In genomic region chr1:35264861-35265260, GRCh38 we compare ENCODE assay signal across 9 cellular contexts. TPM values are rescaled to one million over a fixed set of nuclear protein-coding genes. Genes with fewer than 3 reads are reported as not detected.
DNase-seq lines count a peak whose midpoint lies in the region; ATAC-seq, FAIRE-seq and TF ChIP-seq lines count a peak whose summit lies in the region.
"Had no signal": no experiment of that assay in that cellular context is flagged by ENCODE, and none has a peak within 500 bp of the region (broad histone marks: within the 10 kb centered on the region; RNA-seq: fewer than 3 reads in every experiment).

No MANE protein-coding gene starts in this region.

- H2AFZ ChIP-seq in ACC112 (ENCODE audit: low read length, unreplicated experiment) (peak overlapping the region; percentile 96), K562 (ENCODE audit: low read depth, low read length) (peak overlapping the region; percentile 85)

- DNase-seq in LNCaP clone FGC (ENCODE audit: low read depth): peak; percentile 79
- DNase-seq in K562 (ENCODE audit: extremely low read depth in 1 of 4, low spot score in 3 of 4): no peak
- DNase-seq in medulla oblongata (ENCODE audit: extremely low spot score): peak; percentile 44
- DNase-seq in NCI-H526 treated with DMSO at 0.1 percent for 48 hours (lab: John Stamatoyannopoulos, UW): no peak
- no peak for DNase-seq in HuH-7.5 (ENCODE audit: low spot score)
- no peak for DNase-seq in psoas muscle
- DNase-seq: CD8-positive, alpha-beta T cell had no signal

- POLR2A ChIA-PET in K562 (lab: Yijun Ruan, JAX): interaction anchor here (0.7 to 1.7 kb wide), 5 partner anchors 8 to 93 kb away, joined by 3 to 5 read pairs (median 4); no protein-coding TSS in a partner anchor

- peaks cover 13% of the 10 kb centered on the region for H3K79me2 ChIP-seq in ACC112 (ENCODE audit: control insufficient read depth, insufficient read depth, low read length, unreplicated experiment)
- H3K79me2 ChIP-seq in K562 (ENCODE audit: control insufficient read depth, insufficient read depth, low read length): peaks cover 23% of the 10 kb centered on the region

- H3K9me3 ChIP-seq in K562 (replicated peaks; ENCODE audit: control insufficient read depth, insufficient read depth, low read depth, low read length) (no peaks in the 10 kb centered on the region), psoas muscle (no peaks in the 10 kb centered on the region)

- CTCF ChIA-PET in K562 (lab: Yijun Ruan, JAX; ENCODE audit: low intra/inter-chr PET ratio): no interaction called here

- FAIRE-seq in K562 (lab: Jason Lieb, UNC): no peak

- TF ChIP-seq RAD21 in K562 (CRISPR knock-in tag; conservative IDR thresholded peaks at IDR 0.05 in 1 of 2, IDR thresholded peaks at IDR 0.05 in 1 of 2): no peak

- TF ChIP-seq CTCF in LNCaP clone FGC (IDR thresholded peaks at IDR 0.05; ENCODE audit: control insufficient read depth, extremely low read depth, insufficient read depth): no peak
- no peak for TF ChIP-seq CTCF in K562 (IDR thresholded peaks at IDR 0.05 in 2 of 3, conservative IDR thresholded peaks at IDR 0.05 in 1 of 3; ENCODE audit: insufficient read depth in 2 of 3, low read depth in 1 of 3, low read length in 3 of 3)
- TF ChIP-seq CTCF in psoas muscle (IDR thresholded peaks at IDR 0.05): no peak

- peak overlapping the region; percentile 3 to 31; a peak in 1 of 4 replicates for H3K9ac ChIP-seq in K562 (ENCODE audit: insufficient read depth in 1 of 2, low read depth in 2 of 2, low read length in 2 of 2)

- H3K4me2 ChIP-seq in K562 (ENCODE audit: insufficient read depth, low read length): peak overlapping the region; percentile 2; the same call in 1 of the 2 replicates

- H3K4me3 ChIP-seq in ACC112 (ENCODE audit: low read depth, low read length) (peak overlapping the region; percentile 14; the same call in 1 of the 2 replicates), LNCaP clone FGC (ENCODE audit: low read depth, low read length) (no peak overlapping the region), K562 (no peak overlapping the region), psoas muscle (no peak overlapping the region)

- in situ Hi-C loops in K562 (cut with MboI): no loop called here

- intact Hi-C loops in K562 (cut with micrococcal nuclease) (no loop called here), psoas muscle (cut with DNase I) (loop anchor here in 1 of 2 donors (5.0 kb wide), 3 partner anchors 57 to 233 kb away; partner anchors contain the start of gene ZMYM6)

- H4K20me1 ChIP-seq in K562 (replicated peaks; ENCODE audit: control insufficient read depth, insufficient read depth, low read length): no peaks in the 10 kb centered on the region

- no TSS peak for BruUV-seq in K562 (replicated peaks; lab: Mats Ljungman, UMichigan)

- peaks cover 16% of the 10 kb centered on the region for H3K4me1 ChIP-seq in ACC112 (ENCODE audit: control insufficient read depth, insufficient read depth, low read length, unreplicated experiment)
- peaks cover 3 to 34% of the 10 kb centered on the region in 2 experiments; a peak in 3 of 5 replicates for H3K4me1 ChIP-seq in K562 (replicated peaks in 1 of 2; ENCODE audit: control insufficient read depth in 2 of 2, insufficient read depth in 2 of 2, low read length in 2 of 2)
- H3K4me1 ChIP-seq in psoas muscle: no peaks in the 10 kb centered on the region

- 36% methylated on average over 6 of the region's 6 CpGs for WGBS in K562 (ENCODE audit: insufficient coverage, low coverage, missing lambda C conversion rate)
- WGBS in psoas muscle, 3 donors: 31 to 36% (median 34%) methylated on average over 6 of the region's 6 CpGs

- no peak for ATAC-seq in K562
- ATAC-seq in GM21526 (IDR thresholded peaks at IDR 0.05; ENCODE audit: low FRiP score, unreplicated experiment): no peak
- ATAC-seq in psoas muscle: no peak
- ATAC-seq: CD8-positive, alpha-beta T cell had no signal

- H3K27ac ChIP-seq in ACC112 (ENCODE audit: low read depth, low read length): 0 out of 2 replicates have a peak overlapping the region, but pooled peaks have one; percentile 3
- no peak overlapping the region for H3K27ac ChIP-seq in K562 (ENCODE audit: extremely low read depth, low read depth, low read length)
- no peak overlapping the region for H3K27ac ChIP-seq in psoas muscle

- H3K9me1 ChIP-seq in K562 (ENCODE audit: control insufficient read depth, insufficient read depth, low read length): no peaks in the 10 kb centered on the region

- no peaks in the 10 kb centered on the region for H3K27me3 ChIP-seq in ACC112 (ENCODE audit: insufficient read depth, low read length)
- H3K27me3 ChIP-seq in K562 (ENCODE audit: control insufficient read depth in 2 of 2, insufficient read depth in 2 of 2, low read length in 2 of 2): no peaks in the 10 kb centered on the region
- H3K27me3 ChIP-seq in psoas muscle (ENCODE audit: insufficient read depth in 3 of 3, low read length in 2 of 3): no peaks in the 10 kb centered on the region

- no peak for TF ChIP-seq EP300 in K562 (IDR thresholded peaks at IDR 0.05; ENCODE audit: low read length)

- TF ChIP-seq POLR2A in K562 (conservative IDR thresholded peaks at IDR 0.05): no peak

- H3K36me3 ChIP-seq in ACC112 (ENCODE audit: insufficient read depth, low read length) (no peaks in the 10 kb centered on the region), K562 (ENCODE audit: control insufficient read depth, insufficient read depth, low read length) (no peaks in the 10 kb centered on the region), psoas muscle (ENCODE audit: insufficient read depth in 1 of 2, low read depth in 1 of 2) (no peaks in the 10 kb centered on the region)

TF ChIP-seq in K562, 482 proteins besides CTCF, POLR2A, EP300 and RAD21:
- TF ChIP-seq ETV5 (CRISPR knock-in tag; IDR thresholded peaks at IDR 0.05; ENCODE audit: low read depth) (0 out of 2 replicates have a peak, but pooled peaks have one; percentile 22), FOSL1 (tag; conservative IDR thresholded peaks at IDR 0.05) (no peak), XRCC3 (IDR thresholded peaks at IDR 0.05) (no peak)
TF ChIP-seq in K562: peak in this region for 1.

RNA-seq across cellular contexts. Expression of gene ZMYM4, which starts 3.6 kb away (rescaled TPM):
- total RNA-seq in K562 (2011; cell fraction: chromatin; rRNA removed; ENCODE audit: low replicate concordance): 45.4 and 172 TPM in 2 replicates
- 21.7 and 37.4 TPM in 2 replicates for total RNA-seq in K562 (2011; cell fraction: nucleolus; rRNA removed)
- 46.6 and 51.5 TPM in 2 replicates for total RNA-seq in K562 (2011; cell fraction: nucleoplasm; rRNA removed)
- total RNA-seq in K562 (2014; rRNA removed) (42.5 and 43.7 TPM in 2 replicates), K562 (2014; rRNA removed; fragmentation: Illumina TruSeq; extraction: Trizol) (72.0 and 86.8 TPM in 2 replicates), K562 (2015; rRNA removed; fragmentation: Illumina TruSeq; extraction: Trizol) (61.3 and 63.3 TPM in 2 replicates), K562 (2021) (77.2 and 85.0 TPM in 2 replicates), psoas muscle (10 to 100 TPM; 25.3 to 32.6 (median 26.6) TPM)
- polyA plus RNA-seq in K562 (2011; rRNA removed) (58.4 and 68.0 TPM in 2 replicates), K562 (2014; fragmentation: Illumina TruSeq; extraction: Trizol) (57.0 and 68.7 TPM in 2 replicates), K562 (2014; fragmentation: Nextera tagmentation; extraction: Ambion mirVana) (10 to 100 TPM; 15.2 to 19.1 TPM), K562 (2014; rRNA removed) (35.7 and 45.0 TPM in 2 replicates), psoas muscle (10 to 100 TPM in 1 of 3 donors, 1 to 10 TPM in 2; 4.6 to 13.0 (median 4.8) TPM)
- polyA plus RNA-seq in K562 (2011; cell fraction: cytosol; rRNA removed): 14.8 and 31.2 TPM in 2 replicates
- 25.3 and 39.9 TPM in 2 replicates for polyA plus RNA-seq in K562 (2011; cell fraction: nucleus; rRNA removed)
- polyA plus RNA-seq in K562 (2012): 33.8 and 41.6 TPM in 2 replicates
- polyA minus RNA-seq in K562 (2011; rRNA and poly(A)+ RNA removed): 142 and 182 TPM in 2 replicates
- polyA minus RNA-seq in K562 (2011; cell fraction: cytosol; rRNA and poly(A)+ RNA removed): 48.1 and 61.0 TPM in 2 replicates
- 29.5 and 68.4 TPM in 2 replicates for polyA minus RNA-seq in K562 (2011; cell fraction: nucleus; rRNA and poly(A)+ RNA removed)

Comparison
In these comparisons a context has a peak if more than half of its experiments do, and no peak if none do; other contexts are left out.
1. DNase-seq: peak in LNCaP clone FGC (single experiment) and medulla oblongata (single experiment); none in K562 (0 of 4), NCI-H526 treated with DMSO at 0.1 percent for 48 hours (single experiment), HuH-7.5 (single experiment) and psoas muscle (0 of 2).